22 cellular contexts compared by ENCODE assay signal in genomic region chr19:29636553-29637325, GRCh38. TPM values are rescaled to one million over a fixed set of nuclear protein-coding genes. Genes with fewer than 3 reads are reported as not detected.
A peak's percentile ranks its signal among the peaks of the same experiment; 100 is the strongest.
DNase-seq lines count a peak whose midpoint lies in the region; ATAC-seq, FAIRE-seq and TF ChIP-seq lines count a peak whose summit lies in the region.
"Had no signal": no experiment of that assay in that cellular context is flagged by ENCODE, and none has a peak within 500 bp of the region (broad histone marks: within the 10 kb centered on the region; RNA-seq: fewer than 3 reads in every experiment).

No MANE protein-coding gene starts in this region.

- in situ Hi-C loops in GM23248 (cut with MboI) (no loop called here), GM13977 (cut with MboI; ENCODE audit: low pct_unique_long_range_greater_than_20kb, low sequenced_read_pairs, unreplicated experiment) (no loop called here)

- intact Hi-C loops in posterior vena cava (cut with DNase I) (no loop called here), adrenal gland (cut with DNase I) (no loop called here)

- FAIRE-seq in endometrium (lab: Jason Lieb, UNC): peak; percentile 99
- FAIRE-seq: GM19239, K562 had no signal

- H4K20me1 ChIP-seq in GM23248 (ENCODE audit: insufficient read depth): no peaks in the 10 kb centered on the region

- POLR2A ChIA-PET in HEK293T (lab: Yijun Ruan, JAX): no interaction called here

- H3K27ac ChIP-seq in GM23248 (no peak overlapping the region), adrenal gland (no peak overlapping the region), foreskin keratinocyte (no peak overlapping the region)

- no peaks in the 10 kb centered on the region for H3F3A ChIP-seq in GM23248 (ENCODE audit: insufficient read depth)

- no peak overlapping the region for H3K4me2 ChIP-seq in GM23248 (ENCODE audit: unreplicated experiment)
- H3K4me2 ChIP-seq: GM23338 had no signal

- H2AFZ ChIP-seq in GM23248: no peak overlapping the region
- H2AFZ ChIP-seq: GM23338 had no signal

- CTCF ChIA-PET in HEK293T (lab: Yijun Ruan, JAX): interaction anchor here (0.6 kb wide), 1 partner anchor 1207 kb away, joined by 3 read pairs; no protein-coding TSS in a partner anchor

- TF ChIP-seq POLR2A in adrenal gland (IDR thresholded peaks at IDR 0.05): no peak

- no peak overlapping the region for H3K9ac ChIP-seq in GM23248

- H3K27me3 ChIP-seq in GM23248 (replicated peaks; ENCODE audit: insufficient read depth) (peaks cover 5% of the 10 kb centered on the region), adrenal gland (no peaks in the 10 kb centered on the region), foreskin keratinocyte (no peaks in the 10 kb centered on the region)

- no peaks in the 10 kb centered on the region for H3K9me3 ChIP-seq in GM23248 (ENCODE audit: low read depth)
- H3K9me3 ChIP-seq in adrenal gland (replicated peaks in 1 of 3): no peaks in the 10 kb centered on the region

- WGBS in GM23248 (ENCODE audit: low coverage in 1 of 2, low lambda C conversion rate in 2 of 2, missing lambda C conversion rate in 2 of 2), 2 experiments: 16 to 19% methylated on average over 11 of the region's 11 CpGs
- 57 to 71% (median 62%) methylated on average over 11 of the region's 11 CpGs for WGBS in adrenal gland, 4 donors

- H3K4me3 ChIP-seq in AG10803 (ENCODE audit: low read length) (no peak overlapping the region), GM23248 (no peak overlapping the region), adrenal gland (no peak overlapping the region)
- H3K4me3 ChIP-seq: GM23338, K562 had no signal

- H3K9me2 ChIP-seq in GM23248 (ENCODE audit: insufficient read depth): no peaks in the 10 kb centered on the region

- DNase-seq in AG10803 (ENCODE audit: low read depth): peak; percentile 38
- peak; percentile 9 for DNase-seq in GM23248
- peak; percentile 55 for DNase-seq in posterior vena cava (ENCODE audit: low spot score)
- DNase-seq in HEK293T (ENCODE audit: extremely low spot score): no peak
- no peak for DNase-seq in adrenal gland
- DNase-seq in foreskin keratinocyte: no peak
- DNase-seq in GM13977 (ENCODE audit: low spot score): no peak
- DNase-seq: 8988T; Calu3; CD8-positive, alpha-beta T cell; DMS53; NCI-H1694 treated with DMSO at 0.1 percent for 48 hours; NCI-H2227 treated with DMSO at 0.1 percent for 48 hours; NCI-H524 treated with DMSO at 0.1 percent for 48 hours; PC-3; RPMI8226; SIG-M5 had no signal

- no peaks in the 10 kb centered on the region for H3K79me2 ChIP-seq in GM23248 (ENCODE audit: insufficient read depth)

- ATAC-seq in foreskin keratinocyte: no peak
- ATAC-seq: CD8-positive, alpha-beta T cell; GM23338; HCT116; K562; PC-3 had no signal

- TF ChIP-seq CTCF in AG10803 (conservative IDR thresholded peaks at IDR 0.05; ENCODE audit: low read length): no peak
- TF ChIP-seq CTCF in adrenal gland (IDR thresholded peaks at IDR 0.05): no peak
- no peak for TF ChIP-seq CTCF in foreskin keratinocyte (conservative IDR thresholded peaks at IDR 0.05)
- no peak for TF ChIP-seq CTCF in GM13977 (IDR thresholded peaks at IDR 0.05; ENCODE audit: extremely low read depth, insufficient read depth, missing control alignments)

- H3K4me1 ChIP-seq in GM23248 (ENCODE audit: insufficient read depth) (no peaks in the 10 kb centered on the region), adrenal gland (replicated peaks in 1 of 2) (no peaks in the 10 kb centered on the region), foreskin keratinocyte (no peaks in the 10 kb centered on the region)

- H3K36me3 ChIP-seq in GM23248 (ENCODE audit: low read depth) (no peaks in the 10 kb centered on the region), adrenal gland (replicated peaks in 1 of 2) (no peaks in the 10 kb centered on the region)

TF ChIP-seq in HEK293T, 16 proteins besides CTCF, POLR2A, EP300 and RAD21:
- TF ChIP-seq FOXK2 (IDR thresholded peaks at IDR 0.05) (no peak), HDGF (IDR thresholded peaks at IDR 0.05; ENCODE audit: borderline replicate concordance) (no peak)

RNA-seq across cellular contexts. Expression of gene PLEKHF1, which starts 28.5 kb away (rescaled TPM):
- total RNA-seq in GM23248 (2014; rRNA removed; shearing (Covaris generic)): 18.0 and 23.4 TPM in 2 replicates
- 9.0 and 9.3 TPM in 2 replicates for polyA plus RNA-seq in GM23248 (2016; fragmentation: Nextera tagmentation; extraction: Ambion mirVana)
- total RNA-seq in posterior vena cava: 10 to 100 TPM; 20.7 to 21.0 TPM
- total RNA-seq in adrenal gland: 10 to 100 TPM in 3 of 8 donors, 1 to 10 TPM in 5; 1.7 to 23.1 (median 6.9) TPM
- polyA plus RNA-seq in adrenal gland: 1 to 10 TPM in 2 of 3 donors, under 1 TPM in 1; 0.62 to 9.5 (median 7.9) TPM
- 13.8 and 15.0 TPM in 2 replicates for total RNA-seq in foreskin keratinocyte
- polyA plus RNA-seq in foreskin keratinocyte: 13.2 and 15.8 TPM in 2 replicates

RNA-seq across cellular contexts. Expression of gene POP4, which starts 30.7 kb away (rescaled TPM):
- 62.5 and 65.8 TPM in 2 replicates for total RNA-seq in GM23248 (2014; rRNA removed; shearing (Covaris generic))
- 132 and 139 TPM in 2 replicates for polyA plus RNA-seq in GM23248 (2016; fragmentation: Nextera tagmentation; extraction: Ambion mirVana)
- 10 to 100 TPM; 41.4 to 49.1 TPM for total RNA-seq in posterior vena cava
- 100 to 1,000 TPM in 1 of 8 donors, 10 to 100 TPM in 7; 65.4 to 103 (median 71.3) TPM for total RNA-seq in adrenal gland
- polyA plus RNA-seq in adrenal gland: 100 to 1,000 TPM in 1 of 3 donors, 10 to 100 TPM in 2; 79.9 to 134 (median 85.5) TPM
- total RNA-seq in foreskin keratinocyte: 88.1 and 92.2 TPM in 2 replicates
- polyA plus RNA-seq in foreskin keratinocyte: 90.7 and 101 TPM in 2 replicates

Comparison
In these comparisons a context has a peak if more than half of its experiments do, and no peak if none do; other contexts are left out.
1. DNase-seq: peak in AG10803 (single experiment), GM23248 (single experiment) and posterior vena cava (single experiment); none in HEK293T (single experiment), adrenal gland (0 of 7), foreskin keratinocyte (0 of 2) and GM13977 (single experiment).